In the genomic region with DNA sequence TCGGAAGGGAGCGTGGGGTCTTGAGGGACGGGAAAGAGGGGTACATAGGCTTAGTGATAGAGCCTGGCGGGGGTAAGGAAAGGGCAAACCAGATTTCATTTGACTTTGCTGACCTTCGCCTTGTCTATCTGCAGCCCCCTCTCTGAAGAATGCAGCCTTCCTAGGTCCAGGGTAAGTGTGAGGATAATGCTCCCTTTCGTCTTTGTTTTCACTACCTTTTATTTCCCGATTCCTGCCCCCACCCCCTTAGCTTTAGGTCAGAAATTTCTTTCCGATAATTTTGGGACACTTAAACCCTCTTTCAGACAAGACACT, we compare ENCODE assay signal across 8 cellular contexts. TPM values are rescaled to one million over a fixed set of nuclear protein-coding genes. Genes with fewer than 3 reads are reported as not detected.
DNase-seq lines count a peak whose midpoint lies in the region; ATAC-seq, FAIRE-seq and TF ChIP-seq lines count a peak whose summit lies in the region.

No MANE protein-coding gene starts in this region.

- TF ChIP-seq CTCF in NB4 (IDR thresholded peaks at IDR 0.05; ENCODE audit: low read depth, low read length) = no peak
- no peak for TF ChIP-seq CTCF in neural crest cell (conservative IDR thresholded peaks at IDR 0.05)

- no peaks in the 10 kb centered on the region for H3K9me3 ChIP-seq in BLaER1 treated with 17β-estradiol and CSF1 and Interleukin-3, amounts not matched to agents 10 nM and 100 nM (replicated peaks in 1 of 11)

- H3K9me3 Mint-ChIP-seq in effector memory CD8-positive, alpha-beta T cell = no peaks in the 10 kb centered on the region
- no peaks in the 10 kb centered on the region for H3K9me3 Mint-ChIP-seq in neural crest cell

- peak overlapping the region; percentile 74 to 95 (median 87) for H3K4me3 ChIP-seq in BLaER1 treated with 17β-estradiol and CSF1 and Interleukin-3, amounts not matched to agents 10 nM and 100 nM
- peak overlapping the region; percentile 88 for H3K4me3 ChIP-seq in NB4 (ENCODE audit: low read depth, low read length)

- peaks cover 63 to 75% (median 69%) of the 10 kb centered on the region in 11 experiments for H3K36me3 ChIP-seq in BLaER1 treated with 17β-estradiol and CSF1 and Interleukin-3, amounts not matched to agents 10 nM and 100 nM

- no peaks in the 10 kb centered on the region for H3K27me3 ChIP-seq in BLaER1 treated with 17β-estradiol and CSF1 and Interleukin-3, amounts not matched to agents 10 nM and 100 nM

- peaks cover 49 to 72% of the 10 kb centered on the region in 2 donors for H3K4me1 Mint-ChIP-seq in effector memory CD8-positive, alpha-beta T cell (ENCODE audit: low read depth in 2 of 2)
- peaks cover 55% of the 10 kb centered on the region for H3K4me1 Mint-ChIP-seq in neural crest cell

- FAIRE-seq in GM12891 (lab: Jason Lieb, UNC) = no peak

- no peaks in the 10 kb centered on the region for H3K27me3 Mint-ChIP-seq in effector memory CD8-positive, alpha-beta T cell
- H3K27me3 Mint-ChIP-seq in neural crest cell (ENCODE audit: low read depth) = no peaks in the 10 kb centered on the region

- H3K9ac ChIP-seq in BLaER1 treated with 17β-estradiol and CSF1 and Interleukin-3, amounts not matched to agents 10 nM and 100 nM = peak overlapping the region; percentile 91 to 97 (median 94)

- TF ChIP-seq POLR2A in NB4 (IDR thresholded peaks at IDR 0.05; ENCODE audit: extremely low read depth, insufficient read length) (no peak), GM12891 (IDR thresholded peaks at IDR 0.05; ENCODE audit: low read depth, low read length) (no peak)

- peaks cover 10 to 62% (median 25%) of the 10 kb centered on the region in 11 experiments; a peak in 17 of 22 replicates for H4K20me1 ChIP-seq in BLaER1 treated with 17β-estradiol and CSF1 and Interleukin-3, amounts not matched to agents 10 nM and 100 nM

- H3K4me1 ChIP-seq in BLaER1 treated with 17β-estradiol and CSF1 and Interleukin-3, amounts not matched to agents 10 nM and 100 nM = peaks cover 29 to 81% (median 50%) of the 10 kb centered on the region in 10 experiments

- peak overlapping the region; percentile 85 to 99 (median 93) for H3K4me2 ChIP-seq in BLaER1 treated with 17β-estradiol and CSF1 and Interleukin-3, amounts not matched to agents 10 nM and 100 nM

- H3K27ac Mint-ChIP-seq in effector memory CD8-positive, alpha-beta T cell = peak overlapping the region; percentile 100
- peak overlapping the region; percentile 99 for H3K27ac Mint-ChIP-seq in neural crest cell (ENCODE audit: unreplicated experiment)

- DNase-seq in NB4 (ENCODE audit: low read depth) = no peak
- DNase-seq in effector memory CD8-positive, alpha-beta T cell = no peak
- DNase-seq in neural crest cell (ENCODE audit: low read depth, low spot score) = no peak
- DNase-seq in Ammon's horn (ENCODE audit: low spot score) = no peak
- DNase-seq in GM12891 (ENCODE audit: insufficient read length, low spot score) = no peak
- no peak for DNase-seq in SHP77 (lab: John Stamatoyannopoulos, UW)

- peaks cover 59% of the 10 kb centered on the region for H3K36me3 Mint-ChIP-seq in effector memory CD8-positive, alpha-beta T cell (ENCODE audit: insufficient read depth)
- H3K36me3 Mint-ChIP-seq in neural crest cell (ENCODE audit: low read depth) = peaks cover 15% of the 10 kb centered on the region

- ATAC-seq in effector memory CD8-positive, alpha-beta T cell (replicated peaks) = no peak
- ATAC-seq in HG02970 (IDR thresholded peaks at IDR 0.05; ENCODE audit: low FRiP score, unreplicated experiment) = no peak

- peak overlapping the region; percentile 85 to 95 (median 91) for H3K27ac ChIP-seq in BLaER1 treated with 17β-estradiol and CSF1 and Interleukin-3, amounts not matched to agents 10 nM and 100 nM

- peak overlapping the region; percentile 100 for H3K4me3 Mint-ChIP-seq in effector memory CD8-positive, alpha-beta T cell
- peak overlapping the region; percentile 100 for H3K4me3 Mint-ChIP-seq in neural crest cell

TF ChIP-seq in GM12891, 5 proteins besides CTCF, POLR2A, EP300 and RAD21:
- TF ChIP-seq PAX5 (IDR thresholded peaks at IDR 0.05; ENCODE audit: insufficient read depth, low read length, severe bottlenecking) = no peak
- no peak for TF ChIP-seq TAF1 (IDR thresholded peaks at IDR 0.05; ENCODE audit: low read depth, low read length)
- TF ChIP-seq SPI1 (IDR thresholded peaks at IDR 0.05; ENCODE audit: low read depth, low read length) = no peak
- no peak for TF ChIP-seq POLR2AphosphoS5 (IDR thresholded peaks at IDR 0.05; ENCODE audit: low read depth, low read length)
- no peak for TF ChIP-seq POU2F2 (IDR thresholded peaks at IDR 0.05; ENCODE audit: low read depth, low read length)

RNA-seq across cellular contexts. Expression of a gene that starts 0.4 kb away (rescaled TPM):
- total RNA-seq in neural crest cell = 240 and 253 TPM in 2 replicates
- 444 TPM for polyA plus RNA-seq in GM12891 (2012; ENCODE audit: low read depth, missing spikeins)

RNA-seq across cellular contexts. Expression of a gene that starts 0.6 kb away (rescaled TPM):
- 54.6 and 58.7 TPM in 2 replicates for total RNA-seq in neural crest cell
- polyA plus RNA-seq in GM12891 (2012; ENCODE audit: low read depth, missing spikeins) = 42.0 TPM

RNA-seq across cellular contexts. Expression of a gene that starts 22.1 kb away (rescaled TPM):
- total RNA-seq in neural crest cell = 1.0 and 1.3 TPM in 2 replicates
- polyA plus RNA-seq in GM12891 (2012; ENCODE audit: low read depth, missing spikeins) = 1.1 TPM

RNA-seq across cellular contexts. Expression of a gene that starts 24.1 kb away (rescaled TPM):
- 0.61 and 0.96 TPM in 2 replicates for total RNA-seq in neural crest cell
- polyA plus RNA-seq in GM12891 (2012; ENCODE audit: low read depth, missing spikeins) = 12.1 TPM

RNA-seq across cellular contexts. Expression of a gene that starts 53.8 kb away (rescaled TPM):
- not detected in 2 replicates for total RNA-seq in neural crest cell
- 0.35 TPM for polyA plus RNA-seq in GM12891 (2012; ENCODE audit: low read depth, missing spikeins)
